In the genomic region with DNA sequence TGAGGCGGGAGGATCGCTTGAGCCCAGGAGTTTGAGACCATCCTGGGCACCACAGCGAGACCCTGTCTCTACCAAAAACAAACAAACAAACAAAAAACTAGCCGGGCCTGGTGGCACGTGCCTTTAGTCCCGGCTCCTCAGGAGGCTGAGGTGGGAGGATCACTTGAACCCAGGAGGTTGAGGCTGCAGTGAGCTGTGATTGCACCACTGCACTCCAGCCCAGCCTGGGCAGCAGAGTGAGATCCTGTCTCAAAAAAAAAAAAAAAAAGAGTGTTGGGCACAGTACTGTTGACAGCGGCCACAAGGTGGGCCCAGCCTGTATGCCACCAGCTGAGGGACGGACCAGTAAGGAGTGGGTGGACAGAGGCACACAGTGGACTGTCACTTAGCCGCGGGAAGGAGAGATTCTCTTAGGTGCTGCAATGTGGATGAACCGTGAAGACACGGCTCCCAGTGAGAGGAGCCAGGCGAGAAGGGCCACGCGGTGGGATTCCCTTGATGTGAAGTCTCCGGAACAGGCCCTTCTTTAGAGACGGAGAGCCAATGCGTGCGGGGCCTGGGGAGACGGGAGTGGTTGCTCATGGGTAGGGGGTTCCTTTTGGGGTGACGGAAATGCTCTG, we compare ENCODE assay signal across 1 cellular context.
A peak's percentile ranks its signal among the peaks of the same experiment; 100 is the strongest.
TF ChIP-seq lines count a peak whose summit lies in the region.

No MANE protein-coding gene starts in this region.

TF ChIP-seq in HepG2, 621 proteins besides CTCF, POLR2A, EP300 and RAD21:
- TF ChIP-seq HNF4A (CRISPR knock-in tag; IDR thresholded peaks at IDR 0.05) (no peak), ZNF768 (CRISPR knock-in tag; IDR thresholded peaks at IDR 0.05) (peak; percentile 36; the same call in 1 of the 2 replicates), ZNF121 (CRISPR knock-in tag; IDR thresholded peaks at IDR 0.05) (peak; percentile 78), KDM1A (CRISPR knock-in tag; IDR thresholded peaks at IDR 0.05) (0 out of 2 replicates have a peak, but pooled peaks have one; percentile 18), ZBTB33 (CRISPR knock-in tag; IDR thresholded peaks at IDR 0.05) (peak; percentile 57; the same call in 1 of the 2 replicates), AKAP8 (CRISPR knock-in tag; IDR thresholded peaks at IDR 0.05) (peak; percentile 50; the same call in 1 of the 2 replicates), TBX2 (CRISPR knock-in tag; IDR thresholded peaks at IDR 0.05; ENCODE audit: borderline replicate concordance) (0 out of 2 replicates have a peak, but pooled peaks have one; percentile 4), FOXO4 (CRISPR knock-in tag; conservative IDR thresholded peaks at IDR 0.05) (no peak), ZNF770 (CRISPR knock-in tag; IDR thresholded peaks at IDR 0.05) (peak; percentile 84), ZMYM3 (CRISPR knock-in tag; IDR thresholded peaks at IDR 0.05) (peak; percentile 30; the same call in 1 of the 2 replicates)
- TF ChIP-seq, protein P1, sequence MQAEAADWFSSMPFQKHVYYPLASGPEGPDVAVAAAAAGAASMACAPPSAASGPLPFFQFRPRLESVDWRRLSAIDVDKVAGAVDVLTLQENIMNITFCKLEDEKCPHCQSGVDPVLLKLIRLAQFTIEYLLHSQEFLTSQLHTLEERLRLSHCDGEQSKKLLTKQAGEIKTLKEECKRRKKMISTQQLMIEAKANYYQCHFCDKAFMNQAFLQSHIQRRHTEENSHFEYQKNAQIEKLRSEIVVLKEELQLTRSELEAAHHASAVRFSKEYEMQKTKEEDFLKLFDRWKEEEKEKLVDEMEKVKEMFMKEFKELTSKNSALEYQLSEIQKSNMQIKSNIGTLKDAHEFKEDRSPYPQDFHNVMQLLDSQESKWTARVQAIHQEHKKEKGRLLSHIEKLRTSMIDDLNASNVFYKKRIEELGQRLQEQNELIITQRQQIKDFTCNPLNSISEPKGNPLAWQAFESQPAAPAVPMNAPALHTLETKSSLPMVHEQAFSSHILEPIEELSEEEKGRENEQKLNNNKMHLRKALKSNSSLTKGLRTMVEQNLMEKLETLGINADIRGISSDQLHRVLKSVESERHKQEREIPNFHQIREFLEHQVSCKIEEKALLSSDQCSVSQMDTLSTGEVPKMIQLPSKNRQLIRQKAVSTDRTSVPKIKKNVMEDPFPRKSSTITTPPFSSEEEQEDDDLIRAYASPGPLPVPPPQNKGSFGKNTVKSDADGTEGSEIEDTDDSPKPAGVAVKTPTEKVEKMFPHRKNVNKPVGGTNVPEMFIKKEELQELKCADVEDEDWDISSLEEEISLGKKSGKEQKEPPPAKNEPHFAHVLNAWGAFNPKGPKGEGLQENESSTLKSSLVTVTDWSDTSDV (CRISPR knock-in tag; IDR thresholded peaks at IDR 0.05), result no peak
